8 cellular contexts compared by ENCODE assay signal in genomic region chr11:95088946-95089619, GRCh38. TPM values are rescaled to one million over a fixed set of nuclear protein-coding genes. Genes with fewer than 3 reads are reported as not detected.
DNase-seq lines count a peak whose midpoint lies in the region; FAIRE-seq and TF ChIP-seq lines count a peak whose summit lies in the region.

No MANE protein-coding gene starts in this region.

- H2AFZ ChIP-seq in GM23248 (peak overlapping the region; percentile 89), Loucy (ENCODE audit: low read length) (peak overlapping the region; percentile 86)

- H3K36me3 ChIP-seq in GM23248 (ENCODE audit: low read depth) (no peaks in the 10 kb centered on the region), Loucy (ENCODE audit: insufficient read depth, low read length) (no peaks in the 10 kb centered on the region), brain microvascular endothelial cell (replicated peaks) (no peaks in the 10 kb centered on the region), stomach (no peaks in the 10 kb centered on the region)

- H3K9me2 ChIP-seq in GM23248 (ENCODE audit: insufficient read depth), result no peaks in the 10 kb centered on the region
- no peaks in the 10 kb centered on the region for H3K9me2 ChIP-seq in Loucy (replicated peaks; ENCODE audit: low read depth, low read length)

- H3K4me2 ChIP-seq in GM23248 (ENCODE audit: unreplicated experiment) (peak overlapping the region; percentile 86), Loucy (ENCODE audit: low read depth, low read length, poor library complexity, severe bottlenecking) (peak overlapping the region; percentile 67)

- H3K27me3 ChIP-seq in GM23248 (replicated peaks; ENCODE audit: insufficient read depth) (no peaks in the 10 kb centered on the region), Loucy (ENCODE audit: insufficient read depth, low read length, poor library complexity, severe bottlenecking) (no peaks in the 10 kb centered on the region), brain microvascular endothelial cell (replicated peaks) (no peaks in the 10 kb centered on the region), layer of hippocampus (ENCODE audit: control insufficient read depth, insufficient read depth, low read length) (no peaks in the 10 kb centered on the region), stomach (no peaks in the 10 kb centered on the region)

- H3K9ac ChIP-seq in GM23248 (peak overlapping the region; percentile 83), Loucy (ENCODE audit: low read depth, low read length, poor library complexity, severe bottlenecking) (peak overlapping the region; percentile 86)

- no peak for TF ChIP-seq EP300 in stomach (IDR thresholded peaks at IDR 0.05)

- 9 to 11% methylated on average over 25 to 26 of the region's 27 CpGs for WGBS in GM23248 (ENCODE audit: low coverage in 1 of 2, low lambda C conversion rate in 2 of 2, missing lambda C conversion rate in 2 of 2), 2 experiments
- 4 to 7% (median 6%) methylated on average over 27 of the region's 27 CpGs for WGBS in stomach, 5 donors

- in situ Hi-C loops in GM23248 (cut with MboI), result no loop called here
- in situ Hi-C loops in brain microvascular endothelial cell (cut with HindIII; ENCODE audit: low pct_ligation_motif_present, low sequenced_read_pairs), result no loop called here

- H4K20me1 ChIP-seq in GM23248 (ENCODE audit: insufficient read depth) (no peaks in the 10 kb centered on the region), Loucy (ENCODE audit: insufficient read depth, low read length, poor library complexity, severe bottlenecking) (peaks cover 3% of the 10 kb centered on the region)

- intact Hi-C loops in stomach (cut with DNase I; ENCODE audit: low total_unique reads), result no loop called here

- DNase-seq in GM12892 (ENCODE audit: insufficient read length), result no peak
- peak; percentile 32 for DNase-seq in GM23248
- DNase-seq in brain microvascular endothelial cell, result peak; percentile 44
- peak; percentile 73 for DNase-seq in stomach
- no peak for DNase-seq in HCEC 1CT
- no peak for DNase-seq in GM03348 (ENCODE audit: low spot score)

- H3K79me2 ChIP-seq in GM23248 (ENCODE audit: insufficient read depth), result peaks cover 5% of the 10 kb centered on the region; the same call in 1 of the 2 replicates
- H3K79me2 ChIP-seq in Loucy (ENCODE audit: insufficient read depth, low read length), result peaks cover 38% of the 10 kb centered on the region

- TF ChIP-seq CTCF in Loucy (conservative IDR thresholded peaks at IDR 0.05; ENCODE audit: low read length) (no peak), brain microvascular endothelial cell (IDR thresholded peaks at IDR 0.05; ENCODE audit: low read depth, low read length, missing control alignments) (no peak), stomach (IDR thresholded peaks at IDR 0.05) (no peak)

- peak overlapping the region; percentile 74 for H3K27ac ChIP-seq in GM23248
- H3K27ac ChIP-seq in brain microvascular endothelial cell, result peak overlapping the region; percentile 60
- peak overlapping the region; percentile 95 for H3K27ac ChIP-seq in layer of hippocampus (ENCODE audit: low read depth, low read length)
- H3K27ac ChIP-seq in stomach, result peak overlapping the region; percentile 91 to 98 (median 94)

- H3K9me3 ChIP-seq in GM23248 (ENCODE audit: low read depth) (no peaks in the 10 kb centered on the region), Loucy (ENCODE audit: insufficient read depth, low read depth, low read length) (no peaks in the 10 kb centered on the region), stomach (no peaks in the 10 kb centered on the region)

- TF ChIP-seq POLR2A in GM12892 (IDR thresholded peaks at IDR 0.05; ENCODE audit: low read depth, low read length) (no peak), stomach (IDR thresholded peaks at IDR 0.05) (no peak)

- peak; percentile 86 for FAIRE-seq in GM12892 (lab: Jason Lieb, UNC)

- H3K4me3 ChIP-seq in GM23248, result peak overlapping the region; percentile 87
- H3K4me3 ChIP-seq in Loucy (ENCODE audit: low read length, poor library complexity, severe bottlenecking), result peak overlapping the region; percentile 92
- H3K4me3 ChIP-seq in brain microvascular endothelial cell (ENCODE audit: low read depth, low read length), result peak overlapping the region; percentile 79
- H3K4me3 ChIP-seq in stomach, result peak overlapping the region; percentile 72 to 91 (median 80)

- H3K4me1 ChIP-seq in GM23248 (ENCODE audit: insufficient read depth) (peaks cover 24% of the 10 kb centered on the region), Loucy (ENCODE audit: insufficient read depth, low read length, poor library complexity, severe bottlenecking) (peaks cover 51% of the 10 kb centered on the region), stomach (peaks cover 20 to 43% (median 36%) of the 10 kb centered on the region in 4 donors)

- H3F3A ChIP-seq in GM23248 (ENCODE audit: insufficient read depth) (peaks cover 22% of the 10 kb centered on the region), Loucy (ENCODE audit: low read depth) (no peaks in the 10 kb centered on the region)

RNA-seq across cellular contexts. Expression of gene ENDOD1, which starts 0.6 kb away (rescaled TPM):
- 8.5 TPM for polyA plus RNA-seq in GM12892 (2012; ENCODE audit: missing spikeins)
- 33.7 and 35.9 TPM in 2 replicates for total RNA-seq in GM23248 (2014; rRNA removed; shearing (Covaris generic))
- polyA plus RNA-seq in GM23248 (2016; fragmentation: Nextera tagmentation; extraction: Ambion mirVana) (15.5 and 16.1 TPM in 2 replicates), stomach (1 to 10 TPM; 2.4 to 8.4 (median 3.2) TPM)
- 10 to 100 TPM; 11.1 to 32.2 (median 22.3) TPM for total RNA-seq in stomach

RNA-seq across cellular contexts. Expression of gene SRSF8, which starts 22.4 kb away (rescaled TPM):
- polyA plus RNA-seq in GM12892 (2012; ENCODE audit: missing spikeins), result 28.5 TPM
- 14.8 and 27.7 TPM in 2 replicates for total RNA-seq in GM23248 (2014; rRNA removed; shearing (Covaris generic))
- polyA plus RNA-seq in GM23248 (2016; fragmentation: Nextera tagmentation; extraction: Ambion mirVana), result 33.3 and 39.4 TPM in 2 replicates
- 10 to 100 TPM; 10.7 to 34.6 (median 25.7) TPM for total RNA-seq in stomach
- polyA plus RNA-seq in stomach, result 10 to 100 TPM; 30.3 to 39.6 (median 36.3) TPM

RNA-seq across cellular contexts. Expression of gene KDM4F, which starts 39.9 kb away (rescaled TPM):
- not detected for polyA plus RNA-seq in GM12892 (2012; ENCODE audit: missing spikeins)
- not detected in 2 replicates for total RNA-seq in GM23248 (2014; rRNA removed; shearing (Covaris generic))
- not detected in 2 replicates for polyA plus RNA-seq in GM23248 (2016; fragmentation: Nextera tagmentation; extraction: Ambion mirVana)
- total RNA-seq in stomach, result not detected
- polyA plus RNA-seq in stomach, result not detected

Comparison
In these comparisons a context has a peak if more than half of its experiments do, and no peak if none do; other contexts are left out.
1. DNase-seq: peak in GM23248 (single experiment), brain microvascular endothelial cell (single experiment) and stomach (single experiment); none in GM12892 (single experiment), HCEC 1CT (single experiment) and GM03348 (single experiment).
2. Peak in every context shown above with its lines, with median percentiles within 50 percentile points of each other: H3K27ac ChIP-seq and H3K4me3 ChIP-seq.